29 cellular contexts compared by ENCODE assay signal in genomic region chr5:17817946-17818345, GRCh38.
"Had no signal": no experiment of that assay in that cellular context is flagged by ENCODE, and none has a peak within 500 bp of the region (broad histone marks: within the 10 kb centered on the region; RNA-seq: fewer than 3 reads in every experiment).

No MANE protein-coding gene starts in this region.

- H3K27me3 ChIP-seq: adrenal gland, colonic mucosa, dorsolateral prefrontal cortex, foreskin keratinocyte, heart left ventricle, right atrium auricular region, tibial nerve had no signal

- H3K9me3 Mint-ChIP-seq: stimulated activated naive B cell treated with anti-CD40 and anti-IgM and Interleukin-4, amounts not matched to agents 10 μg/mL and 1 μg/mL and 100 μg/mL, for 72 hours had no signal

- H3K27me3 Mint-ChIP-seq: activated naive CD8-positive, alpha-beta T cell; central memory CD8-positive, alpha-beta T cell; effector memory CD8-positive, alpha-beta T cell; naive thymus-derived CD4-positive, alpha-beta T cell had no signal

- FAIRE-seq: bronchial epithelial cell had no signal

- H3K27ac Mint-ChIP-seq: activated naive CD8-positive, alpha-beta T cell; effector memory CD8-positive, alpha-beta T cell; immature natural killer cell; mesothelial cell of epicardium; naive thymus-derived CD4-positive, alpha-beta T cell; stimulated activated naive B cell treated with anti-CD40 and anti-IgM and Interleukin-4, amounts not matched to agents 10 μg/mL and 1 μg/mL and 100 μg/mL, for 72 hours; T-helper 1 cell treated with Interleukin-12 subunit alpha and Interleukin-12 subunit beta and Interleukin-4 antibody, amounts not matched to agents 30 μg/mL and 1 μg/mL, for 36 hours had no signal

- H3K9me3 ChIP-seq: adrenal gland, colonic mucosa, heart left ventricle, right atrium auricular region, tibial nerve had no signal

- H3K36me3 Mint-ChIP-seq: activated naive CD8-positive, alpha-beta T cell; immature natural killer cell; mesothelial cell of epicardium; stimulated activated naive B cell treated with anti-CD40 and anti-IgM and Interleukin-4, amounts not matched to agents 10 μg/mL and 1 μg/mL and 100 μg/mL, for 72 hours had no signal

- H3K4me1 ChIP-seq: adrenal gland, colonic mucosa, heart left ventricle, right atrium auricular region, tibial nerve had no signal

- H3K4me3 Mint-ChIP-seq: activated naive CD8-positive, alpha-beta T cell; central memory CD8-positive, alpha-beta T cell; effector memory CD8-positive, alpha-beta T cell; immature natural killer cell; mesothelial cell of epicardium; naive thymus-derived CD4-positive, alpha-beta T cell; stimulated activated naive B cell treated with anti-CD40 and anti-IgM and Interleukin-4, amounts not matched to agents 10 μg/mL and 1 μg/mL and 100 μg/mL, for 72 hours; T-helper 1 cell treated with Interleukin-12 subunit alpha and Interleukin-12 subunit beta and Interleukin-4 antibody, amounts not matched to agents 30 μg/mL and 1 μg/mL, for 36 hours had no signal

- ATAC-seq: activated CD4-positive, CD25-positive, alpha-beta regulatory T cell treated with anti-CD3 and anti-CD28 coated beads, Interleukin-2, amount 50 U/mL, for 24 hours; effector memory CD8-positive, alpha-beta T cell; foreskin keratinocyte; heart left ventricle; naive thymus-derived CD4-positive, alpha-beta T cell; stimulated activated naive B cell treated with anti-CD40 and anti-IgM and Interleukin-4, amounts not matched to agents 10 μg/mL and 1 μg/mL and 100 μg/mL, for 72 hours had no signal

- H3K4me3 ChIP-seq: colonic mucosa, dorsolateral prefrontal cortex, heart left ventricle, right atrium auricular region, tibial nerve had no signal

- H3K36me3 ChIP-seq: adrenal gland, colonic mucosa, heart left ventricle, right atrium auricular region, tibial nerve, WERI-Rb-1 had no signal

- H3K4me1 Mint-ChIP-seq: central memory CD8-positive, alpha-beta T cell; immature natural killer cell; mesothelial cell of epicardium; naive thymus-derived CD4-positive, alpha-beta T cell; stimulated activated naive B cell treated with anti-CD40 and anti-IgM and Interleukin-4, amounts not matched to agents 10 μg/mL and 1 μg/mL and 100 μg/mL, for 72 hours had no signal

- DNase-seq: activated CD4-positive, alpha-beta T cell treated with anti-CD3 and anti-CD28 coated beads for 48 hours; activated CD4-positive, alpha-beta T cell treated with anti-CD3 and anti-CD28 coated beads, Interleukin-2, amount 50 U/mL, for 48 hours; activated CD8-positive, alpha-beta memory T cell treated with anti-CD3 and anti-CD28 coated beads for 24 hours; activated effector memory CD4-positive, alpha-beta T cell treated with Interleukin-2 at 50 U/mL for 16 hours; activated naive CD4-positive, alpha-beta T cell treated with Interleukin-2 at 50 U/mL for 16 hours; adrenal gland; colonic mucosa; dorsolateral prefrontal cortex; effector memory CD8-positive, alpha-beta T cell; erythroblast; foreskin keratinocyte; heart left ventricle; hypothalamus; immature natural killer cell; naive thymus-derived CD4-positive, alpha-beta T cell; stimulated activated CD4-positive, alpha-beta T cell treated with anti-CD3 and anti-CD28 coated beads, Interleukin-15, amount 100 ng/mL, for 24 hours; stimulated activated CD4-positive, alpha-beta T cell treated with anti-CD3 and anti-CD28 coated beads, Interleukin-2, amount 100 ng/mL, for 24 hours; stimulated activated naive B cell treated with anti-CD40 and anti-IgM and Interleukin-4, amounts not matched to agents 10 μg/mL and 1 μg/mL and 100 μg/mL, for 72 hours; SW 1271; T-helper 9 cell; WERI-Rb-1 had no signal

- H3K27ac ChIP-seq: adrenal gland, colonic mucosa, dorsolateral prefrontal cortex, foreskin keratinocyte, heart left ventricle, right atrium auricular region, tibial nerve, WERI-Rb-1 had no signal
